Comparison of ENCODE assay signal across 15 cellular contexts in genomic region chr13:31119966-31120733, GRCh38. TPM values are rescaled to one million over a fixed set of nuclear protein-coding genes. Genes with fewer than 3 reads are reported as not detected.
A peak's percentile ranks its signal among the peaks of the same experiment; 100 is the strongest.
DNase-seq lines count a peak whose midpoint lies in the region; ATAC-seq and TF ChIP-seq lines count a peak whose summit lies in the region.
"Had no signal": no experiment of that assay in that cellular context is flagged by ENCODE, and none has a peak within 500 bp of the region (broad histone marks: within the 10 kb centered on the region; RNA-seq: fewer than 3 reads in every experiment).

No MANE protein-coding gene starts in this region.

- ATAC-seq in body of pancreas (no peak), HG03045 (IDR thresholded peaks at IDR 0.05; ENCODE audit: unreplicated experiment) (no peak)
- ATAC-seq: activated CD8-positive, alpha-beta T cell treated with anti-CD3 and anti-CD28 coated beads, Interleukin-2, amount 10 ng/mL, durations not matched to agents 7 days and 5 days had no signal

- no peaks in the 10 kb centered on the region for H3K27me3 ChIP-seq in body of pancreas
- peaks cover 0 to 9% (median 0%) of the 10 kb centered on the region in 45 donors for H3K27me3 ChIP-seq in dorsolateral prefrontal cortex

- WGBS in body of pancreas, 2 donors, result 61 to 71% methylated on average over 8 of the region's 8 CpGs

- intact Hi-C loops in body of pancreas (cut with DNase I), result no loop called here
- intact Hi-C loops in dorsolateral prefrontal cortex (cut with DNase I), result no loop called here

- H3K36me3 ChIP-seq in body of pancreas (replicated peaks in 1 of 2; ENCODE audit: insufficient read depth in 1 of 2, low read depth in 2 of 2), result no peaks in the 10 kb centered on the region
- H3K36me3 ChIP-seq: SJCRH30, tibial artery had no signal

- TF ChIP-seq POLR2A in body of pancreas (IDR thresholded peaks at IDR 0.05), result no peak

- H3K27ac ChIP-seq in body of pancreas, result no peak overlapping the region
- no peak overlapping the region for H3K27ac ChIP-seq in dorsolateral prefrontal cortex
- H3K27ac ChIP-seq: SJCRH30, tibial artery had no signal

- no peak overlapping the region for H3K4me3 ChIP-seq in Jurkat, Clone E6-1 (ENCODE audit: low read length)
- H3K4me3 ChIP-seq in choroid plexus epithelial cell (ENCODE audit: low read depth, low read length) (no peak overlapping the region), body of pancreas (no peak overlapping the region), dorsolateral prefrontal cortex (no peak overlapping the region)
- H3K4me3 ChIP-seq: SJCRH30, tibial artery had no signal

- TF ChIP-seq CTCF in choroid plexus epithelial cell (conservative IDR thresholded peaks at IDR 0.05; ENCODE audit: low read depth, low read length) (no peak), body of pancreas (IDR thresholded peaks at IDR 0.05) (no peak), dorsolateral prefrontal cortex (IDR thresholded peaks at IDR 0.05 in 54 of 56, conservative IDR thresholded peaks at IDR 0.05 in 2 of 56; ENCODE audit: low read depth in 1 of 56, partially characterized antibody in 56 of 56) (no peak)

- no peaks in the 10 kb centered on the region for H3K4me1 ChIP-seq in body of pancreas
- H3K4me1 ChIP-seq: SJCRH30, tibial artery had no signal

- no peaks in the 10 kb centered on the region for H3K9me3 ChIP-seq in body of pancreas
- H3K9me3 ChIP-seq: SJCRH30, tibial artery had no signal

- peak; percentile 91 for DNase-seq in DMS153 (lab: John Stamatoyannopoulos, UW)
- DNase-seq in Jurkat, Clone E6-1 (ENCODE audit: low read depth, low spot score), result peak; percentile 37
- peak; percentile 70 for DNase-seq in NCI-H510A treated with DMSO at 0.1 percent for 48 hours (lab: John Stamatoyannopoulos, UW)
- DNase-seq in choroid plexus epithelial cell (ENCODE audit: low read depth), result peak; percentile 62
- DNase-seq in body of pancreas, result no peak
- no peak for DNase-seq in COLO829 (ENCODE audit: low spot score)
- DNase-seq in dorsolateral prefrontal cortex, result no peak
- DNase-seq: activated CD8-positive, alpha-beta T cell treated with anti-CD3 and anti-CD28 coated beads, Interleukin-2, amount 10 ng/mL, durations not matched to agents 7 days and 5 days; aorta; dermis blood vessel endothelial cell; mammary epithelial cell; NCI-H524; SJCRH30; tibial artery had no signal

RNA-seq across cellular contexts. Expression of gene HSPH1, which starts 41.6 kb away (rescaled TPM):
- polyA plus RNA-seq in Jurkat, Clone E6-1 (2012; ENCODE audit: insufficient read depth, insufficient read length), result 136 TPM
- total RNA-seq in body of pancreas (10 to 100 TPM; 20.5 to 28.0 TPM), dorsolateral prefrontal cortex (100 to 1,000 TPM in 118 of 120 experiments, 10 to 100 TPM in 2; 90.5 to 959 (median 242) TPM)

Comparison
In these comparisons a context has a peak if more than half of its experiments do, and no peak if none do; other contexts are left out.
1. DNase-seq: peak in DMS153 (single experiment), Jurkat, Clone E6-1 (single experiment), NCI-H510A treated with DMSO at 0.1 percent for 48 hours (single experiment) and choroid plexus epithelial cell (single experiment); none in body of pancreas (0 of 4), COLO829 (single experiment) and dorsolateral prefrontal cortex (0 of 10).